8 cellular contexts compared by ENCODE assay signal in the genomic region with DNA sequence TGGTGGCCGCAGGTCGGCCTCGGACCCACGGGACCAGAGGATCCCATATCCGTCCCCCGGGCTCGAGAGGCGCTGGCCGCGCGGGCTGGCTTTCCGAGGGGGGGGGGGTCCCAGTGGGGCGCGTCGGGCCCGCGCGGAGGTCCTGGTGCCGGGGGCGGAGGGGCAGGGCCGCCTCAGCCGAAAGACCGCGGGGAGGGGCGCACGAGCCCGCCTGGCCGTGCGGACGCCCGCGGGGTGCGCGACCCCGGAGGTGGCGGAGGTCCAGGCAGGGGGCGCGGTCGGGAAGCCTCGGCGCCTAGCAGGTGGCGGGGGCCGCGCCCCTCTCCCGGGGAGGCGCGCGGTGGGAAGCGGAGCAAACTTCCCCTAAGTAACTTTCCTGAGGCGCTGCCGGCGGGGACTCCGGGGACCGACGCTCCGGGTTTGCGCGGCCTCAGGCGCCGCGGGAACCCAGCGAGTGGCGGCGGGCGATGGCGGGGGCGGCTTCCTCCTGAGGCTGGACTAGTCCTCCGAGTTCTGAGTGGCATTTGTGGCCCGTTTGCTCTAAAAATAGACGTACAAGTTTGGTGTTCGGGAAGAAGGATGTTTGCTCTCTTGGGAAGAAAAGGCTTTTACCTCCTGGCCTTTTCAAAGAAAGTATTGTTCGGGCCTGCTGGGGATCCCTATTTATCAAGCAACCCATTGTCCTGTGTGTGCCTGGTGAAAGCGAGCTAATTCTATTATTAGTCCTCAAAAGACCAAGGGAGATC. TPM values are rescaled to one million over a fixed set of nuclear protein-coding genes. Genes with fewer than 3 reads are reported as not detected.
DNase-seq lines count a peak whose midpoint lies in the region; ATAC-seq and TF ChIP-seq lines count a peak whose summit lies in the region.

No MANE protein-coding gene starts in this region.

- no peaks in the 10 kb centered on the region for H3K4me1 ChIP-seq in NT2/D1 (ENCODE audit: insufficient read depth, insufficient read length)

- H3K9me3 ChIP-seq in NT2/D1 (ENCODE audit: insufficient read depth, low read length) (no peaks in the 10 kb centered on the region), iPS-18c (ENCODE audit: control insufficient read depth, insufficient read depth, low read length) (no peaks in the 10 kb centered on the region)

- TF ChIP-seq CTCF in brain (conservative IDR thresholded peaks at IDR 0.05): no peak

- peaks cover 0 to 3% (median 0%) of the 10 kb centered on the region in 5 experiments for H3K9me3 Mint-ChIP-seq in brain

- ATAC-seq in GM18502 (IDR thresholded peaks at IDR 0.05; ENCODE audit: poor library complexity, unreplicated experiment): peak; percentile 30
- peak; percentile 28 for ATAC-seq in HG03159 (IDR thresholded peaks at IDR 0.05; ENCODE audit: unreplicated experiment)
- peak; percentile 54 for ATAC-seq in sciatic nerve

- H3K4me1 Mint-ChIP-seq in brain: peaks cover 52% of the 10 kb centered on the region

- in situ Hi-C loops in ACHN (cut with HindIII; ENCODE audit: low pct_ligation_motif_present, low pct_unique_long_range_greater_than_20kb, low sequenced_read_pairs): no loop called here

- H3K27me3 ChIP-seq in NT2/D1 (ENCODE audit: insufficient read depth, insufficient read length): peaks cover 8% of the 10 kb centered on the region

- DNase-seq in ACHN (peak; percentile 56), NT2/D1 (ENCODE audit: low read depth, low spot score) (no peak), sciatic nerve (ENCODE audit: low spot score) (peak; percentile 78), NCI-H1694 (lab: John Stamatoyannopoulos, UW) (no peak)

- H3K27ac Mint-ChIP-seq in brain: peak overlapping the region; percentile 84 to 100 (median 95)

- H3K27me3 Mint-ChIP-seq in brain: peaks cover 4% of the 10 kb centered on the region

- intact Hi-C loops in sciatic nerve (cut with DNase I): no loop called here

- peak overlapping the region; percentile 93 to 97 (median 94) for H3K4me3 Mint-ChIP-seq in brain

- peak overlapping the region; percentile 59 for H3K4me3 ChIP-seq in NT2/D1 (ENCODE audit: insufficient read length, low read depth)
- peak overlapping the region; percentile 80 for H3K4me3 ChIP-seq in iPS-18c (ENCODE audit: insufficient read depth, low read depth, low read length)

- peak overlapping the region; percentile 82 for H3K9ac ChIP-seq in NT2/D1 (ENCODE audit: insufficient read length, low read depth)

- H3K36me3 Mint-ChIP-seq in brain: peaks cover 14% of the 10 kb centered on the region

- no peaks in the 10 kb centered on the region for H3K36me3 ChIP-seq in NT2/D1 (ENCODE audit: insufficient read depth, insufficient read length, low read length)

RNA-seq across cellular contexts. Expression of gene BTBD3, which starts 26.4 kb away (rescaled TPM):
- polyA plus RNA-seq in brain (ENCODE audit: insufficient read depth, low read depth, low replicate concordance): 59.5 TPM
- total RNA-seq in sciatic nerve: 52.5 TPM

Comparison
In these comparisons a context has a peak if more than half of its experiments do, and no peak if none do; other contexts are left out.
1. DNase-seq: peak in ACHN (single experiment) and sciatic nerve (single experiment); none in NT2/D1 (single experiment) and NCI-H1694 (single experiment).
2. Peak in every context shown above with its lines, with median percentiles within 50 percentile points of each other: ATAC-seq.